ENCODE assay signal across 20 cellular contexts in genomic region chr1:44519035-44519676, GRCh38.
DNase-seq lines count a peak whose midpoint lies in the region; ATAC-seq and TF ChIP-seq lines count a peak whose summit lies in the region.
"Had no signal": no experiment of that assay in that cellular context is flagged by ENCODE, and none has a peak within 500 bp of the region (broad histone marks: within the 10 kb centered on the region; RNA-seq: fewer than 3 reads in every experiment).

No MANE protein-coding gene starts in this region.

- no peak overlapping the region for H3K9ac ChIP-seq in mammary epithelial cell (ENCODE audit: insufficient read depth, low read length)

- no peak for ATAC-seq in GM19324 (IDR thresholded peaks at IDR 0.05; ENCODE audit: low FRiP score, unreplicated experiment)
- ATAC-seq in GM21526 (IDR thresholded peaks at IDR 0.05; ENCODE audit: low FRiP score, unreplicated experiment): no peak
- no peak for ATAC-seq in HG02840 (IDR thresholded peaks at IDR 0.05; ENCODE audit: low FRiP score, unreplicated experiment)
- ATAC-seq: activated CD4-positive, alpha-beta T cell treated with anti-CD3 and anti-CD28 coated beads for 36 hours; heart left ventricle; left lung; mucosa of descending colon had no signal

- H3K27ac ChIP-seq in layer of hippocampus (ENCODE audit: low read depth, low read length): peak overlapping the region; percentile 86
- H3K27ac ChIP-seq in mammary epithelial cell (ENCODE audit: insufficient read depth, low read depth, low read length): no peak overlapping the region
- H3K27ac ChIP-seq: heart left ventricle, SK-N-MC had no signal

- CTCF ChIA-PET in mammary epithelial cell (lab: Charles Lee; ENCODE audit: low non-redundant PET): no interaction called here

- H3K27me3 ChIP-seq in layer of hippocampus (ENCODE audit: control insufficient read depth, insufficient read depth, low read length) (no peaks in the 10 kb centered on the region), mammary epithelial cell (ENCODE audit: insufficient read depth, low read length) (no peaks in the 10 kb centered on the region)

- 93% methylated on average over 6 of the region's 7 CpGs for WGBS in mammary epithelial cell (ENCODE audit: low coverage, missing lambda C conversion rate)

- no TSS peak for BruUV-seq in mammary epithelial cell (replicated peaks; lab: Mats Ljungman, UMichigan)

- intact Hi-C loops in mammary epithelial cell (cut with micrococcal nuclease): no loop called here

- no peak overlapping the region for H3K4me2 ChIP-seq in mammary epithelial cell (ENCODE audit: insufficient read depth, low read depth, low read length)

- H3K36me3 ChIP-seq in mammary epithelial cell (ENCODE audit: insufficient read depth, low read length): no peaks in the 10 kb centered on the region
- H3K36me3 ChIP-seq: heart left ventricle, left lung had no signal

- H3K79me2 ChIP-seq in mammary epithelial cell (ENCODE audit: insufficient read depth, low read length): no peaks in the 10 kb centered on the region

- DNase-seq in SIG-M5 treated with dmso at 0.1 percent for 504 hours (lab: John Stamatoyannopoulos, UW; ENCODE audit: unreplicated experiment) (peak; percentile 43), SIG-M5 (lab: John Stamatoyannopoulos, UW) (no peak), UCSD-AML1 (lab: John Stamatoyannopoulos, UW; ENCODE audit: unreplicated experiment) (peak; percentile 63), mammary epithelial cell (no peak)
- DNase-seq: activated CD4-positive, alpha-beta T cell treated with anti-CD3 and anti-CD28 coated beads for 36 hours; activated naive CD8-positive, alpha-beta T cell treated with anti-CD3 and anti-CD28 coated beads for 36 hours; COR-L47; heart left ventricle; left lung; mucosa of descending colon; NCI-H187; NCI-H2227 treated with DMSO at 0.1 percent for 48 hours; NCI-H82; stimulated activated CD4-positive, alpha-beta T cell treated with anti-CD3 and anti-CD28 coated beads, Interleukin-4, amount 100 ng/mL, for 24 hours had no signal

- dilution Hi-C loops in mammary epithelial cell (cut with HindIII; ENCODE audit: low sequenced_read_pairs): loop anchor here (5.0 kb wide), 2 partner anchors 52 to 97 kb away; no protein-coding TSS in a partner anchor

- no peak overlapping the region for H3K4me3 ChIP-seq in mammary epithelial cell (replicated peaks in 1 of 3; ENCODE audit: insufficient read depth in 1 of 3, low read depth in 2 of 3, low read length in 3 of 3)
- H3K4me3 ChIP-seq: HAP-1, heart left ventricle, left lung, mucosa of descending colon, SK-N-MC had no signal

- no peak for TF ChIP-seq CTCF in mammary epithelial cell (conservative IDR thresholded peaks at IDR 0.05 in 1 of 2, IDR thresholded peaks at IDR 0.05 in 1 of 2; ENCODE audit: extremely low read depth in 1 of 2, insufficient read depth in 1 of 2, low read depth in 1 of 2, low read length in 2 of 2)

- H2AFZ ChIP-seq in mammary epithelial cell (ENCODE audit: low read depth, low read length): no peak overlapping the region

- no peaks in the 10 kb centered on the region for H4K20me1 ChIP-seq in mammary epithelial cell (ENCODE audit: insufficient read depth, low read length)

- peaks cover 18% of the 10 kb centered on the region for H3K4me1 ChIP-seq in mammary epithelial cell (ENCODE audit: insufficient read depth, low read length)

- in situ Hi-C loops in mammary epithelial cell (cut with MboI; ENCODE audit: low sequenced_read_pairs in 2 of 2): no loop called here

- H3K9me3 ChIP-seq in mammary epithelial cell (replicated peaks; ENCODE audit: insufficient read depth, low read length): no peaks in the 10 kb centered on the region
- H3K9me3 ChIP-seq: HAP-1, heart left ventricle, left lung, mucosa of descending colon had no signal

Comparison
In these comparisons a context has a peak if more than half of its experiments do, and no peak if none do; other contexts are left out.
1. DNase-seq: peak in SIG-M5 treated with dmso at 0.1 percent for 504 hours (single experiment) and UCSD-AML1 (single experiment); none in SIG-M5 (single experiment) and mammary epithelial cell (single experiment).